Comparison of ENCODE assay signal across 7 cellular contexts in the genomic region with DNA sequence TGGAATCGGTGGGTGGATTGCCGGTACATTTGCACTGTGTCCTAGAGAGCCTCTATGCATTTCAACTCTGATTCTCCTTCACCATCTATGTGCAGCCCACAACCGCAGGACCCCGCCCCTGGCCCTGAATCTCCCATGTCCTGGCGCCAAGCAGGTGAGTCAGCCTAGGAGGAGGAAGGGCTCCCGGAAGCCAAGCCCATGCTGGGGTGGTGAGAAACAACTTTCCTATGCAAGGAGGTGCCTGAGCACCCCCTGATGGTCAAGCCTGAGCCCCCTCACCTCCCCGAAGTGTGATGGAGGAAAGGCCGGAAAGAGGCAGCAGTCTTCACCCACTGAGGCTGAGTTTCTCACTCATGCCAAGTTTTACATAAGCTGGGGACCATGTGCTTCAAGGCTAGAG.
DNase-seq lines count a peak whose midpoint lies in the region; FAIRE-seq and TF ChIP-seq lines count a peak whose summit lies in the region.
"Not testable (repeated sequence)": the region's sequence is repeated elsewhere in the genome, so short reads cannot be mapped to it uniquely, and the experiment has no call there.

No MANE protein-coding gene starts in this region.

- H3K9me3 ChIP-seq in WERI-Rb-1 (ENCODE audit: severe bottlenecking); small intestine (ENCODE audit: control insufficient read depth, low read depth): not testable (repeated sequence)

- H3K36me3 ChIP-seq in WERI-Rb-1; small intestine (ENCODE audit: control insufficient read depth in 2 of 2, insufficient read depth in 2 of 2, low read length in 2 of 2): not testable (repeated sequence)

- 45 to 72% (median 48%) methylated on average over 7 to 8 of the region's 8 CpGs for WGBS in small intestine, 3 donors

- DNase-seq in EH (ENCODE audit: low read depth), result peak; percentile 19
- DNase-seq in HPDE6-E6E7 (ENCODE audit: extremely low spot score), result peak; percentile 37
- DNase-seq in NOMO-1 treated with DMSO at 0.1 percent for 48 hours (lab: John Stamatoyannopoulos, UW; ENCODE audit: unreplicated experiment), result peak; percentile 2
- not testable (repeated sequence) for DNase-seq in WERI-Rb-1
- DNase-seq in epithelial cell of esophagus (ENCODE audit: low read depth), result peak; percentile 78
- DNase-seq in iris pigment epithelial cell (ENCODE audit: low read depth), result peak; percentile 12
- DNase-seq in small intestine, result peak; percentile 37

- H3K27ac ChIP-seq in WERI-Rb-1; small intestine (ENCODE audit: low read depth in 1 of 2, low read length in 1 of 2): not testable (repeated sequence)

- not testable (repeated sequence) for H3K27me3 ChIP-seq in WERI-Rb-1 (ENCODE audit: insufficient read depth, low read depth, severe bottlenecking); small intestine (ENCODE audit: control insufficient read depth in 2 of 2, insufficient read depth in 2 of 2, low read length in 2 of 2)

- TF ChIP-seq CTCF in WERI-Rb-1 (IDR thresholded peaks at IDR 0.05; ENCODE audit: low read depth, low read length) (peak; percentile 17; the same call in 1 of the 2 replicates), epithelial cell of esophagus (IDR thresholded peaks at IDR 0.05; ENCODE audit: insufficient read depth, low read depth, low read length, missing control alignments) (peak; percentile 43)

- not testable (repeated sequence) for H3K4me3 ChIP-seq in WERI-Rb-1 (ENCODE audit: low read depth, low read length); epithelial cell of esophagus (ENCODE audit: low read length); small intestine (ENCODE audit: low read depth in 1 of 2, low read length in 2 of 2)

- H3K4me1 ChIP-seq in small intestine (ENCODE audit: control insufficient read depth in 2 of 2, insufficient read depth in 1 of 2, low read depth in 1 of 2, low read length in 1 of 2), result not testable (repeated sequence)

- not testable (repeated sequence) for FAIRE-seq in small intestine (lab: Jason Lieb, UNC)
